10 cellular contexts compared by ENCODE assay signal in genomic region chr11:64760759-64761417, GRCh38. TPM values are rescaled to one million over a fixed set of nuclear protein-coding genes. Genes with fewer than 3 reads are reported as not detected.
DNase-seq lines count a peak whose midpoint lies in the region; ATAC-seq, FAIRE-seq and TF ChIP-seq lines count a peak whose summit lies in the region.
"Had no signal": no experiment of that assay in that cellular context is flagged by ENCODE, and none has a peak within 500 bp of the region (broad histone marks: within the 10 kb centered on the region; RNA-seq: fewer than 3 reads in every experiment).

No MANE protein-coding gene starts in this region.

- no peak overlapping the region for H3K4me3 Mint-ChIP-seq in activated T-helper 2 cell treated with anti-CD3 and anti-CD28 coated beads, Interferon-gamma antibody, Interleukin-2, Interleukin-4, amounts not matched to agents 10 μg/mL and 5 μg/mL and 100 μg/mL, durations not matched to agents 14 hours and 24 hours and 36 hours (ENCODE audit: low read depth)
- H3K4me3 Mint-ChIP-seq in type B pancreatic cell: no peak overlapping the region

- intact Hi-C loops in Right ventricle myocardium superior (cut with DNase I) (no loop called here), left cardiac atrium (cut with DNase I) (no loop called here), HepG2 (cut with micrococcal nuclease; ENCODE audit: unreplicated experiment) (no loop called here)
- intact Hi-C loops in activated T-helper 2 cell treated with anti-CD3 and anti-CD28 coated beads, Interferon-gamma antibody, Interleukin-2, Interleukin-4, amounts not matched to agents 10 μg/mL and 5 μg/mL and 100 μg/mL, durations not matched to agents 14 hours and 24 hours and 36 hours (cut with micrococcal nuclease): no loop called here

- TF ChIP-seq RAD21 in HepG2 (CRISPR knock-in tag; IDR thresholded peaks at IDR 0.05): no peak

- peaks cover 46% of the 10 kb centered on the region for H3K36me3 Mint-ChIP-seq in activated T-helper 2 cell treated with anti-CD3 and anti-CD28 coated beads, Interferon-gamma antibody, Interleukin-2, Interleukin-4, amounts not matched to agents 10 μg/mL and 5 μg/mL and 100 μg/mL, durations not matched to agents 14 hours and 24 hours and 36 hours (ENCODE audit: low read depth)
- peaks cover 19% of the 10 kb centered on the region for H3K36me3 Mint-ChIP-seq in type B pancreatic cell

- H3K27ac Mint-ChIP-seq in activated T-helper 2 cell treated with anti-CD3 and anti-CD28 coated beads, Interferon-gamma antibody, Interleukin-2, Interleukin-4, amounts not matched to agents 10 μg/mL and 5 μg/mL and 100 μg/mL, durations not matched to agents 14 hours and 24 hours and 36 hours: peak overlapping the region; percentile 67
- H3K27ac Mint-ChIP-seq in type B pancreatic cell: peak overlapping the region; percentile 61

- H3K79me2 ChIP-seq in HepG2 (ENCODE audit: insufficient read depth, low read length): no peaks in the 10 kb centered on the region

- H3K36me3 ChIP-seq in HepG2 (replicated peaks in 1 of 2; ENCODE audit: control insufficient read depth in 1 of 2, insufficient read depth in 2 of 2, low read length in 2 of 2): peaks cover 14 to 29% of the 10 kb centered on the region in 2 experiments

- TF ChIP-seq CTCF in HepG2 (CRISPR knock-in tag; IDR thresholded peaks at IDR 0.05): no peak
- TF ChIP-seq CTCF in type B pancreatic cell (conservative IDR thresholded peaks at IDR 0.05): no peak

- H3K9me3 ChIP-seq in HepG2 (ENCODE audit: low read length): no peaks in the 10 kb centered on the region

- H3K27me3 ChIP-seq in HepG2 (ENCODE audit: control insufficient read depth in 1 of 2, insufficient read depth in 2 of 2, low read length in 2 of 2): peaks cover 0 to 6% of the 10 kb centered on the region in 2 experiments; a peak in 1 of 5 replicates

- peaks cover 45% of the 10 kb centered on the region for H3K4me1 Mint-ChIP-seq in activated T-helper 2 cell treated with anti-CD3 and anti-CD28 coated beads, Interferon-gamma antibody, Interleukin-2, Interleukin-4, amounts not matched to agents 10 μg/mL and 5 μg/mL and 100 μg/mL, durations not matched to agents 14 hours and 24 hours and 36 hours (ENCODE audit: low read depth)
- H3K4me1 Mint-ChIP-seq in type B pancreatic cell (ENCODE audit: unreplicated experiment): peaks cover 46% of the 10 kb centered on the region

- CTCF ChIA-PET in HepG2 (lab: Yijun Ruan, JAX; ENCODE audit: low intra/inter-chr PET ratio, low total read pairs): no interaction called here

- no peak for FAIRE-seq in HepG2 (lab: Jason Lieb, UNC)

- TF ChIP-seq EP300 in HepG2 (IDR thresholded peaks at IDR 0.05; ENCODE audit: low read depth in 2 of 2, low read length in 2 of 2): no peak
- no peak for TF ChIP-seq EP300 in HepG2 (CRISPR knock-in tag; IDR thresholded peaks at IDR 0.05; ENCODE audit: borderline replicate concordance)

- no TSS peak for BruUV-seq in HepG2 (replicated peaks; lab: Mats Ljungman, UMichigan)

- no peak overlapping the region for H3K27ac ChIP-seq in HepG2 (ENCODE audit: extremely low read length, insufficient read depth, low read length)

- no peak overlapping the region for H3K9ac ChIP-seq in HepG2 (ENCODE audit: insufficient read depth, low read depth, low read length)

- no peak overlapping the region for H3K4me2 ChIP-seq in HepG2 (ENCODE audit: low read depth, low read length)

- no peak overlapping the region for H2AFZ ChIP-seq in HepG2 (ENCODE audit: low read length)

- 0 out of 4 replicates have a peak, but pooled peaks of 1 of the 2 experiments have one; percentile 8 for TF ChIP-seq POLR2A in HepG2 (IDR thresholded peaks at IDR 0.05; ENCODE audit: insufficient read depth in 1 of 2, low read depth in 2 of 2, low read length in 2 of 2)

- peaks cover 31% of the 10 kb centered on the region for H3K4me1 ChIP-seq in HepG2 (ENCODE audit: insufficient read depth, low read length)

- DNase-seq in Right ventricle myocardium superior: peak; percentile 6
- no peak for DNase-seq in left cardiac atrium
- DNase-seq in activated T-helper 2 cell treated with anti-CD3 and anti-CD28 coated beads, Interferon-gamma antibody, Interleukin-2, Interleukin-4, amounts not matched to agents 10 μg/mL and 5 μg/mL and 100 μg/mL, durations not matched to agents 14 hours and 24 hours and 36 hours (ENCODE audit: low spot score): no peak
- no peak for DNase-seq in HepG2 (ENCODE audit: low spot score)
- no peak for DNase-seq in type B pancreatic cell (ENCODE audit: extremely low spot score, unreplicated experiment)
- DNase-seq: stimulated activated CD4-positive, alpha-beta T cell treated with anti-CD3 and anti-CD28 coated beads, Interleukin-2, amount 100 ng/mL, for 48 hours had no signal

- ATAC-seq in Right ventricle myocardium superior (ENCODE audit: poor library complexity): no peak
- ATAC-seq in left cardiac atrium: no peak
- ATAC-seq in HepG2: peak; percentile 0
- no peak for ATAC-seq in GM18498 (IDR thresholded peaks at IDR 0.05; ENCODE audit: unreplicated experiment)
- ATAC-seq in GM18502 (IDR thresholded peaks at IDR 0.05; ENCODE audit: poor library complexity, unreplicated experiment): no peak
- ATAC-seq in HG03139 (IDR thresholded peaks at IDR 0.05; ENCODE audit: unreplicated experiment): no peak

- POLR2A ChIA-PET in HepG2 (lab: Yijun Ruan, JAX): interaction anchor here (1.1 to 3.3 kb wide), 2 partner anchors 17 to 18 kb away, joined by 3 to 24 read pairs; partner anchors contain the start of gene SF1

- in situ Hi-C loops in HepG2 (cut with HindIII; ENCODE audit: extremely low pct_ligation_motif_present, low pct_unique_long_range_greater_than_20kb): no loop called here

- 66% methylated on average over 7 of the region's 7 CpGs for WGBS in HepG2 (ENCODE audit: low lambda C conversion rate)

- no peak overlapping the region for H3K4me3 ChIP-seq in HepG2 (replicated peaks in 1 of 3; ENCODE audit: insufficient read depth in 1 of 3, low read depth in 2 of 3, low read length in 3 of 3)

- H3K27me3 Mint-ChIP-seq in activated T-helper 2 cell treated with anti-CD3 and anti-CD28 coated beads, Interferon-gamma antibody, Interleukin-2, Interleukin-4, amounts not matched to agents 10 μg/mL and 5 μg/mL and 100 μg/mL, durations not matched to agents 14 hours and 24 hours and 36 hours (ENCODE audit: low read depth): no peaks in the 10 kb centered on the region
- no peaks in the 10 kb centered on the region for H3K27me3 Mint-ChIP-seq in type B pancreatic cell

- no peaks in the 10 kb centered on the region for H3K9me3 Mint-ChIP-seq in activated T-helper 2 cell treated with anti-CD3 and anti-CD28 coated beads, Interferon-gamma antibody, Interleukin-2, Interleukin-4, amounts not matched to agents 10 μg/mL and 5 μg/mL and 100 μg/mL, durations not matched to agents 14 hours and 24 hours and 36 hours
- H3K9me3 Mint-ChIP-seq in type B pancreatic cell: no peaks in the 10 kb centered on the region

- peaks cover 35% of the 10 kb centered on the region for H4K20me1 ChIP-seq in HepG2 (ENCODE audit: insufficient read depth, low read length)

RNA-seq across cellular contexts. Expression of gene PYGM, which starts 1.1 kb away (rescaled TPM):
- total RNA-seq in Right ventricle myocardium superior (183 TPM), left cardiac atrium (10 to 100 TPM; 31.3 to 48.6 TPM), HepG2 (2016; rRNA removed; fragmentation: Illumina TruSeq; extraction: Trizol) (0.11 TPM in 1 of 2 replicates, not detected in the other), type B pancreatic cell (ENCODE audit: low replicate concordance) (2.0 and 239 TPM in 2 replicates)
- total RNA-seq in activated T-helper 2 cell treated with anti-CD3 and anti-CD28 coated beads, Interferon-gamma antibody, Interleukin-2, Interleukin-4, amounts not matched to agents 10 μg/mL and 5 μg/mL and 100 μg/mL, durations not matched to agents 14 hours and 24 hours and 36 hours: 1.9 and 2.0 TPM in 2 replicates
- total RNA-seq in HepG2 (2016; cell fraction: cytosol; rRNA removed; fragmentation: Illumina TruSeq; extraction: Trizol; ENCODE audit: low read depth): not detected in 2 replicates
- total RNA-seq in HepG2 (2016; cell fraction: insoluble cytoplasmic fraction; rRNA removed; fragmentation: Illumina TruSeq; extraction: Trizol): 0.06 TPM in 1 of 2 replicates, not detected in the other
- not detected in 2 replicates for total RNA-seq in HepG2 (2016; cell fraction: membrane; rRNA removed; fragmentation: Illumina TruSeq; extraction: Trizol)
- total RNA-seq in HepG2 (2016; cell fraction: nucleus; rRNA removed; fragmentation: Illumina TruSeq; extraction: Trizol): 0.13 and 0.16 TPM in 2 replicates
- polyA plus RNA-seq in HepG2 (2011; rRNA removed): 0.12 and 0.13 TPM in 2 replicates
- 0.08 and 0.09 TPM in 2 replicates for polyA plus RNA-seq in HepG2 (2011; cell fraction: cytosol; rRNA removed)
- polyA plus RNA-seq in HepG2 (2011; cell fraction: nucleus; rRNA removed): 0.31 and 0.51 TPM in 2 replicates
- 0.19 and 0.24 TPM in 2 replicates for polyA plus RNA-seq in HepG2 (2012)
- not detected in 2 replicates for polyA plus RNA-seq in HepG2 (2016; cell fraction: cytosol; fragmentation: Illumina TruSeq; extraction: Trizol; ENCODE audit: low read depth)
- polyA plus RNA-seq in HepG2 (2016; cell fraction: insoluble cytoplasmic fraction; fragmentation: Illumina TruSeq; extraction: Trizol; ENCODE audit: low read depth): not detected in 2 replicates
- polyA plus RNA-seq in HepG2 (2016; cell fraction: membrane; fragmentation: Illumina TruSeq; extraction: Trizol; ENCODE audit: low read depth): not detected in 2 replicates
- polyA plus RNA-seq in HepG2 (2016; cell fraction: nucleus; fragmentation: Illumina TruSeq; extraction: Trizol; ENCODE audit: insufficient read depth, low read depth): not detected in 2 replicates
- 0.68 and 0.84 TPM in 2 replicates for polyA minus RNA-seq in HepG2 (2011; rRNA and poly(A)+ RNA removed; ENCODE audit: low replicate concordance)
- 0.26 TPM in 1 of 2 replicates, not detected in the other for polyA minus RNA-seq in HepG2 (2011; cell fraction: cytosol; rRNA and poly(A)+ RNA removed)
- polyA minus RNA-seq in HepG2 (2011; cell fraction: nucleus; rRNA and poly(A)+ RNA removed): 0.62 and 0.77 TPM in 2 replicates

RNA-seq across cellular contexts. Expression of gene RASGRP2, which starts 16.9 kb away (rescaled TPM):
- total RNA-seq in Right ventricle myocardium superior: 38.4 TPM
- 10 to 100 TPM; 25.3 to 37.1 TPM for total RNA-seq in left cardiac atrium
- total RNA-seq in activated T-helper 2 cell treated with anti-CD3 and anti-CD28 coated beads, Interferon-gamma antibody, Interleukin-2, Interleukin-4, amounts not matched to agents 10 μg/mL and 5 μg/mL and 100 μg/mL, durations not matched to agents 14 hours and 24 hours and 36 hours: 19.6 and 20.9 TPM in 2 replicates
- total RNA-seq in HepG2 (2016; rRNA removed; fragmentation: Illumina TruSeq; extraction: Trizol): not detected in 2 replicates
- total RNA-seq in HepG2 (2016; cell fraction: cytosol; rRNA removed; fragmentation: Illumina TruSeq; extraction: Trizol; ENCODE audit: low read depth): not detected in 2 replicates
- not detected in 2 replicates for total RNA-seq in HepG2 (2016; cell fraction: insoluble cytoplasmic fraction; rRNA removed; fragmentation: Illumina TruSeq; extraction: Trizol)
- not detected in 2 replicates for total RNA-seq in HepG2 (2016; cell fraction: membrane; rRNA removed; fragmentation: Illumina TruSeq; extraction: Trizol)
- total RNA-seq in HepG2 (2016; cell fraction: nucleus; rRNA removed; fragmentation: Illumina TruSeq; extraction: Trizol): not detected in 2 replicates
- polyA plus RNA-seq in HepG2 (2011; rRNA removed): 0.18 and 0.61 TPM in 2 replicates
- polyA plus RNA-seq in HepG2 (2011; cell fraction: cytosol; rRNA removed): 0.23 TPM in 2 replicates
- 0.54 and 1.5 TPM in 2 replicates for polyA plus RNA-seq in HepG2 (2011; cell fraction: nucleus; rRNA removed)
- polyA plus RNA-seq in HepG2 (2012): 0.38 TPM in 1 of 2 replicates, not detected in the other
- 0.26 and 0.27 TPM in 2 replicates for polyA plus RNA-seq in HepG2 (2016; cell fraction: cytosol; fragmentation: Illumina TruSeq; extraction: Trizol; ENCODE audit: low read depth)
- polyA plus RNA-seq in HepG2 (2016; cell fraction: insoluble cytoplasmic fraction; fragmentation: Illumina TruSeq; extraction: Trizol; ENCODE audit: low read depth): not detected in 2 replicates
- 0.30 TPM in 1 of 2 replicates, not detected in the other for polyA plus RNA-seq in HepG2 (2016; cell fraction: membrane; fragmentation: Illumina TruSeq; extraction: Trizol; ENCODE audit: low read depth)
- polyA plus RNA-seq in HepG2 (2016; cell fraction: nucleus; fragmentation: Illumina TruSeq; extraction: Trizol; ENCODE audit: insufficient read depth, low read depth): not detected in 2 replicates
- 0.28 TPM in 1 of 2 replicates, not detected in the other for polyA minus RNA-seq in HepG2 (2011; rRNA and poly(A)+ RNA removed; ENCODE audit: low replicate concordance)
- polyA minus RNA-seq in HepG2 (2011; cell fraction: cytosol; rRNA and poly(A)+ RNA removed): not detected in 2 replicates
- polyA minus RNA-seq in HepG2 (2011; cell fraction: nucleus; rRNA and poly(A)+ RNA removed): not detected in 2 replicates
- 3.0 and 11.7 TPM in 2 replicates for total RNA-seq in type B pancreatic cell (ENCODE audit: low replicate concordance)

RNA-seq across cellular contexts. Expression of gene SF1, which starts 17.5 kb away (rescaled TPM):
- total RNA-seq in Right ventricle myocardium superior (182 TPM), left cardiac atrium (100 to 1,000 TPM; 154 to 208 TPM), HepG2 (2016; rRNA removed; fragmentation: Illumina TruSeq; extraction: Trizol) (42.5 and 70.4 TPM in 2 replicates), type B pancreatic cell (ENCODE audit: low replicate concordance) (315 and 450 TPM in 2 replicates)
- 460 and 461 TPM in 2 replicates for total RNA-seq in activated T-helper 2 cell treated with anti-CD3 and anti-CD28 coated beads, Interferon-gamma antibody, Interleukin-2, Interleukin-4, amounts not matched to agents 10 μg/mL and 5 μg/mL and 100 μg/mL, durations not matched to agents 14 hours and 24 hours and 36 hours
- 16.0 and 19.1 TPM in 2 replicates for total RNA-seq in HepG2 (2016; cell fraction: cytosol; rRNA removed; fragmentation: Illumina TruSeq; extraction: Trizol; ENCODE audit: low read depth)
- total RNA-seq in HepG2 (2016; cell fraction: insoluble cytoplasmic fraction; rRNA removed; fragmentation: Illumina TruSeq; extraction: Trizol): 36.1 and 70.7 TPM in 2 replicates
- total RNA-seq in HepG2 (2016; cell fraction: membrane; rRNA removed; fragmentation: Illumina TruSeq; extraction: Trizol): 45.9 and 46.6 TPM in 2 replicates
- total RNA-seq in HepG2 (2016; cell fraction: nucleus; rRNA removed; fragmentation: Illumina TruSeq; extraction: Trizol): 163 and 180 TPM in 2 replicates
- 51.9 and 55.5 TPM in 2 replicates for polyA plus RNA-seq in HepG2 (2011; rRNA removed)
- 14.3 and 16.0 TPM in 2 replicates for polyA plus RNA-seq in HepG2 (2011; cell fraction: cytosol; rRNA removed)
- polyA plus RNA-seq in HepG2 (2011; cell fraction: nucleus; rRNA removed): 223 and 237 TPM in 2 replicates
- 130 and 151 TPM in 2 replicates for polyA plus RNA-seq in HepG2 (2012)
- polyA plus RNA-seq in HepG2 (2016; cell fraction: cytosol; fragmentation: Illumina TruSeq; extraction: Trizol; ENCODE audit: low read depth): 30.5 and 31.3 TPM in 2 replicates
- 93.3 and 132 TPM in 2 replicates for polyA plus RNA-seq in HepG2 (2016; cell fraction: insoluble cytoplasmic fraction; fragmentation: Illumina TruSeq; extraction: Trizol; ENCODE audit: low read depth)
- 63.8 and 66.4 TPM in 2 replicates for polyA plus RNA-seq in HepG2 (2016; cell fraction: membrane; fragmentation: Illumina TruSeq; extraction: Trizol; ENCODE audit: low read depth)
- polyA plus RNA-seq in HepG2 (2016; cell fraction: nucleus; fragmentation: Illumina TruSeq; extraction: Trizol; ENCODE audit: insufficient read depth, low read depth): 426 and 461 TPM in 2 replicates
- polyA minus RNA-seq in HepG2 (2011; rRNA and poly(A)+ RNA removed; ENCODE audit: low replicate concordance): 77.9 and 101 TPM in 2 replicates
- polyA minus RNA-seq in HepG2 (2011; cell fraction: cytosol; rRNA and poly(A)+ RNA removed): 31.1 and 32.0 TPM in 2 replicates
- polyA minus RNA-seq in HepG2 (2011; cell fraction: nucleus; rRNA and poly(A)+ RNA removed): 297 and 338 TPM in 2 replicates

RNA-seq across cellular contexts. Expression of gene NRXN2, which starts 37.9 kb away (rescaled TPM):
- total RNA-seq in Right ventricle myocardium superior (0.86 TPM), left cardiac atrium (1 to 10 TPM; 3.9 to 4.0 TPM), HepG2 (2016; rRNA removed; fragmentation: Illumina TruSeq; extraction: Trizol) (not detected in 2 replicates), type B pancreatic cell (ENCODE audit: low replicate concordance) (12.7 and 22.1 TPM in 2 replicates)
- 0.05 TPM in 1 of 2 replicates, not detected in the other for total RNA-seq in activated T-helper 2 cell treated with anti-CD3 and anti-CD28 coated beads, Interferon-gamma antibody, Interleukin-2, Interleukin-4, amounts not matched to agents 10 μg/mL and 5 μg/mL and 100 μg/mL, durations not matched to agents 14 hours and 24 hours and 36 hours
- total RNA-seq in HepG2 (2016; cell fraction: cytosol; rRNA removed; fragmentation: Illumina TruSeq; extraction: Trizol; ENCODE audit: low read depth): not detected in 2 replicates
- not detected in 2 replicates for total RNA-seq in HepG2 (2016; cell fraction: insoluble cytoplasmic fraction; rRNA removed; fragmentation: Illumina TruSeq; extraction: Trizol)
- not detected in 2 replicates for total RNA-seq in HepG2 (2016; cell fraction: membrane; rRNA removed; fragmentation: Illumina TruSeq; extraction: Trizol)
- total RNA-seq in HepG2 (2016; cell fraction: nucleus; rRNA removed; fragmentation: Illumina TruSeq; extraction: Trizol): not detected in 2 replicates
- 0.03 TPM in 1 of 2 replicates, not detected in the other for polyA plus RNA-seq in HepG2 (2011; rRNA removed)
- 0.08 and 0.14 TPM in 2 replicates for polyA plus RNA-seq in HepG2 (2011; cell fraction: cytosol; rRNA removed)
- 0.13 TPM in 1 of 2 replicates, not detected in the other for polyA plus RNA-seq in HepG2 (2011; cell fraction: nucleus; rRNA removed)
- 0.32 and 0.42 TPM in 2 replicates for polyA plus RNA-seq in HepG2 (2012)
- not detected in 2 replicates for polyA plus RNA-seq in HepG2 (2016; cell fraction: cytosol; fragmentation: Illumina TruSeq; extraction: Trizol; ENCODE audit: low read depth)
- polyA plus RNA-seq in HepG2 (2016; cell fraction: insoluble cytoplasmic fraction; fragmentation: Illumina TruSeq; extraction: Trizol; ENCODE audit: low read depth): 0.07 TPM in 1 of 2 replicates, not detected in the other
- not detected in 2 replicates for polyA plus RNA-seq in HepG2 (2016; cell fraction: membrane; fragmentation: Illumina TruSeq; extraction: Trizol; ENCODE audit: low read depth)
- polyA plus RNA-seq in HepG2 (2016; cell fraction: nucleus; fragmentation: Illumina TruSeq; extraction: Trizol; ENCODE audit: insufficient read depth, low read depth): not detected in 2 replicates
- polyA minus RNA-seq in HepG2 (2011; rRNA and poly(A)+ RNA removed; ENCODE audit: low replicate concordance): 1.9 TPM in 1 of 2 replicates, not detected in the other
- not detected in 2 replicates for polyA minus RNA-seq in HepG2 (2011; cell fraction: cytosol; rRNA and poly(A)+ RNA removed)
- not detected in 2 replicates for polyA minus RNA-seq in HepG2 (2011; cell fraction: nucleus; rRNA and poly(A)+ RNA removed)
- total RNA-seq: lung microvascular endothelial cell had no signal

RNA-seq across cellular contexts. Expression of gene MAP4K2, which starts 42.1 kb away (rescaled TPM):
- 7.7 TPM for total RNA-seq in Right ventricle myocardium superior
- 10 to 100 TPM in 1 of 2 donors, 1 to 10 TPM in 1; 10.0 to 10.4 TPM for total RNA-seq in left cardiac atrium
- 72.1 and 77.5 TPM in 2 replicates for total RNA-seq in activated T-helper 2 cell treated with anti-CD3 and anti-CD28 coated beads, Interferon-gamma antibody, Interleukin-2, Interleukin-4, amounts not matched to agents 10 μg/mL and 5 μg/mL and 100 μg/mL, durations not matched to agents 14 hours and 24 hours and 36 hours
- 7.8 and 8.3 TPM in 2 replicates for total RNA-seq in HepG2 (2016; rRNA removed; fragmentation: Illumina TruSeq; extraction: Trizol)
- 3.5 and 4.1 TPM in 2 replicates for total RNA-seq in HepG2 (2016; cell fraction: cytosol; rRNA removed; fragmentation: Illumina TruSeq; extraction: Trizol; ENCODE audit: low read depth)
- total RNA-seq in HepG2 (2016; cell fraction: insoluble cytoplasmic fraction; rRNA removed; fragmentation: Illumina TruSeq; extraction: Trizol): 4.8 and 7.6 TPM in 2 replicates
- 10.9 and 11.1 TPM in 2 replicates for total RNA-seq in HepG2 (2016; cell fraction: membrane; rRNA removed; fragmentation: Illumina TruSeq; extraction: Trizol)
- total RNA-seq in HepG2 (2016; cell fraction: nucleus; rRNA removed; fragmentation: Illumina TruSeq; extraction: Trizol): 6.7 and 7.4 TPM in 2 replicates
- polyA plus RNA-seq in HepG2 (2011; rRNA removed): 15.5 and 17.6 TPM in 2 replicates
- polyA plus RNA-seq in HepG2 (2011; cell fraction: cytosol; rRNA removed): 7.7 and 11.1 TPM in 2 replicates
- polyA plus RNA-seq in HepG2 (2011; cell fraction: nucleus; rRNA removed): 71.3 and 101 TPM in 2 replicates
- polyA plus RNA-seq in HepG2 (2012): 8.7 and 10.1 TPM in 2 replicates
- 5.1 and 6.2 TPM in 2 replicates for polyA plus RNA-seq in HepG2 (2016; cell fraction: cytosol; fragmentation: Illumina TruSeq; extraction: Trizol; ENCODE audit: low read depth)
- 7.8 and 9.1 TPM in 2 replicates for polyA plus RNA-seq in HepG2 (2016; cell fraction: insoluble cytoplasmic fraction; fragmentation: Illumina TruSeq; extraction: Trizol; ENCODE audit: low read depth)
- 9.5 and 11.8 TPM in 2 replicates for polyA plus RNA-seq in HepG2 (2016; cell fraction: membrane; fragmentation: Illumina TruSeq; extraction: Trizol; ENCODE audit: low read depth)
- 20.0 and 20.1 TPM in 2 replicates for polyA plus RNA-seq in HepG2 (2016; cell fraction: nucleus; fragmentation: Illumina TruSeq; extraction: Trizol; ENCODE audit: insufficient read depth, low read depth)
- 25.9 and 40.8 TPM in 2 replicates for polyA minus RNA-seq in HepG2 (2011; rRNA and poly(A)+ RNA removed; ENCODE audit: low replicate concordance)
- 4.3 and 6.6 TPM in 2 replicates for polyA minus RNA-seq in HepG2 (2011; cell fraction: cytosol; rRNA and poly(A)+ RNA removed)
- polyA minus RNA-seq in HepG2 (2011; cell fraction: nucleus; rRNA and poly(A)+ RNA removed): 8.7 and 10.9 TPM in 2 replicates
- total RNA-seq in type B pancreatic cell (ENCODE audit: low replicate concordance): 8.6 and 20.2 TPM in 2 replicates
